17 cellular contexts compared by ENCODE assay signal in the genomic region with DNA sequence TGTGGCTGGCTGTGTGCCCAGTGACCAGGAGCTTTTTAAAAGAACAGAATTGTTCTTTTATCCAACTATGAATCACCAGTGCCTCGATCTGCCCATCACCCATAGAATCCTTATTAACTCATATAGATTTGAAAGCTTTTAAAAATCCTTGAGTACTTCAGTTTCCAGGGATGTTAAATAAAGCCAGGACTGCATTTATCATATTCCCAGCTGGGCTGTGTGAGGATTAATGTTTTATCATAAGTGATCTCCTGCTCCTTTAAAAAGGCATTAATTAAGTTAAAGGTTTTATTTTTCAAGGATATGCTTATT.
A peak's percentile ranks its signal among the peaks of the same experiment; 100 is the strongest.
DNase-seq lines count a peak whose midpoint lies in the region; ATAC-seq and TF ChIP-seq lines count a peak whose summit lies in the region.
"Had no signal": no experiment of that assay in that cellular context is flagged by ENCODE, and none has a peak within 500 bp of the region (broad histone marks: within the 10 kb centered on the region; RNA-seq: fewer than 3 reads in every experiment).

No MANE protein-coding gene starts in this region.

- dilution Hi-C loops in mammary epithelial cell (cut with HindIII; ENCODE audit: low sequenced_read_pairs): no loop called here

- BruUV-seq in mammary epithelial cell (replicated peaks; lab: Mats Ljungman, UMichigan): no TSS peak

- 0% methylated on average over 1 of the region's 1 CpG for WGBS in mammary epithelial cell (ENCODE audit: low coverage, missing lambda C conversion rate)
- 60% methylated on average over 1 of the region's 1 CpG for WGBS in hepatocyte (ENCODE audit: low lambda C conversion rate, missing lambda C conversion rate)
- WGBS in tibial nerve, 2 donors: 10 to 13% methylated on average over 1 of the region's 1 CpG

- peaks cover 29% of the 10 kb centered on the region for H3K4me1 ChIP-seq in mammary epithelial cell (ENCODE audit: insufficient read depth, low read length)
- H3K4me1 ChIP-seq in hepatocyte (ENCODE audit: insufficient read depth): no peaks in the 10 kb centered on the region
- H3K4me1 ChIP-seq in tibial nerve: no peaks in the 10 kb centered on the region

- no peaks in the 10 kb centered on the region for H3K9me2 ChIP-seq in hepatocyte (replicated peaks; ENCODE audit: insufficient read depth)

- no peak overlapping the region for H3K9ac ChIP-seq in mammary epithelial cell (ENCODE audit: insufficient read depth, low read length)

- no peak for TF ChIP-seq POLR2A in tibial nerve (IDR thresholded peaks at IDR 0.05)

- in situ Hi-C loops in mammary epithelial cell (cut with MboI; ENCODE audit: low sequenced_read_pairs in 2 of 2): no loop called here

- TF ChIP-seq EP300 in tibial nerve (IDR thresholded peaks at IDR 0.05): no peak

- peak overlapping the region; percentile 40 for H3K4me2 ChIP-seq in mammary epithelial cell (ENCODE audit: insufficient read depth, low read depth, low read length)
- H3K4me2 ChIP-seq in hepatocyte: no peak overlapping the region

- no peak overlapping the region for H3K4me3 ChIP-seq in AG10803 (ENCODE audit: low read length)
- H3K4me3 ChIP-seq in mammary epithelial cell (replicated peaks in 1 of 3; ENCODE audit: insufficient read depth in 1 of 3, low read depth in 2 of 3, low read length in 3 of 3): no peak overlapping the region
- no peak overlapping the region for H3K4me3 ChIP-seq in hepatocyte
- no peak overlapping the region for H3K4me3 ChIP-seq in tibial nerve

- no peaks in the 10 kb centered on the region for H3K27me3 ChIP-seq in mammary epithelial cell (ENCODE audit: insufficient read depth, low read length)
- no peaks in the 10 kb centered on the region for H3K27me3 ChIP-seq in hepatocyte
- no peaks in the 10 kb centered on the region for H3K27me3 ChIP-seq in tibial nerve

- TF ChIP-seq CTCF in AG10803 (conservative IDR thresholded peaks at IDR 0.05; ENCODE audit: low read length) (no peak), mammary epithelial cell (conservative IDR thresholded peaks at IDR 0.05 in 1 of 2, IDR thresholded peaks at IDR 0.05 in 1 of 2; ENCODE audit: extremely low read depth in 1 of 2, insufficient read depth in 1 of 2, low read depth in 1 of 2, low read length in 2 of 2) (no peak), hepatocyte (IDR thresholded peaks at IDR 0.05; ENCODE audit: poor library complexity) (no peak), tibial nerve (IDR thresholded peaks at IDR 0.05) (no peak)

- CTCF ChIA-PET in mammary epithelial cell (lab: Charles Lee; ENCODE audit: low non-redundant PET): no interaction called here

- no peaks in the 10 kb centered on the region for H4K20me1 ChIP-seq in mammary epithelial cell (ENCODE audit: insufficient read depth, low read length)
- no peaks in the 10 kb centered on the region for H4K20me1 ChIP-seq in hepatocyte (ENCODE audit: insufficient read depth, poor library complexity, severe bottlenecking)

- peak overlapping the region; percentile 7 for H3K27ac ChIP-seq in mammary epithelial cell (ENCODE audit: insufficient read depth, low read depth, low read length)
- H3K27ac ChIP-seq in hepatocyte: no peak overlapping the region
- no peak overlapping the region for H3K27ac ChIP-seq in tibial nerve

- H3K36me3 ChIP-seq in mammary epithelial cell (ENCODE audit: insufficient read depth, low read length): no peaks in the 10 kb centered on the region
- no peaks in the 10 kb centered on the region for H3K36me3 ChIP-seq in hepatocyte (replicated peaks; ENCODE audit: insufficient read depth, low read depth)
- H3K36me3 ChIP-seq in tibial nerve: no peaks in the 10 kb centered on the region

- no peaks in the 10 kb centered on the region for H3K9me3 ChIP-seq in mammary epithelial cell (replicated peaks; ENCODE audit: insufficient read depth, low read length)
- no peaks in the 10 kb centered on the region for H3K9me3 ChIP-seq in hepatocyte (ENCODE audit: low read depth)
- no peaks in the 10 kb centered on the region for H3K9me3 ChIP-seq in tibial nerve

- peak; percentile 73 for DNase-seq in AG10803 (ENCODE audit: low read depth)
- DNase-seq in NCI-H1092 treated with DMSO at 0.1 percent for 48 hours (lab: John Stamatoyannopoulos, UW): peak; percentile 33
- DNase-seq in mammary epithelial cell: peak; percentile 86
- DNase-seq in hepatocyte (ENCODE audit: low spot score): peak; percentile 13
- DNase-seq in DMS153 treated with DMSO at 0.1 percent for 48 hours (lab: John Stamatoyannopoulos, UW; ENCODE audit: unreplicated experiment): no peak
- DNase-seq in tibial nerve (ENCODE audit: low spot score in 2 of 2): no peak
- DNase-seq in MV-4-11 (lab: John Stamatoyannopoulos, UW): no peak
- DNase-seq: activated CD4-positive, alpha-beta memory T cell treated with anti-CD3 and anti-CD28 coated beads, Interleukin-2, amount 10 ng/mL, durations not matched to agents 7 days and 5 days; DND-41; islet precursor cell; MM.1S; NCI-H526; stimulated activated naive CD8-positive, alpha-beta T cell treated with anti-CD3 and anti-CD28 coated beads, Interleukin-15, amount 100 ng/mL, for 72 hours; T1000 had no signal

- intact Hi-C loops in mammary epithelial cell (cut with micrococcal nuclease): loop anchor here (5.0 kb wide), 1 partner anchor 41 kb away; no protein-coding TSS in a partner anchor

- H3K79me2 ChIP-seq in mammary epithelial cell (ENCODE audit: insufficient read depth, low read length): no peaks in the 10 kb centered on the region
- H3K79me2 ChIP-seq in hepatocyte: no peaks in the 10 kb centered on the region

- H2AFZ ChIP-seq in mammary epithelial cell (ENCODE audit: low read depth, low read length) (no peak overlapping the region), hepatocyte (no peak overlapping the region)

- no peak for ATAC-seq in activated CD4-positive, CD25-positive, alpha-beta regulatory T cell treated with anti-CD3 and anti-CD28 coated beads, Interleukin-2, amount 50 U/mL, for 24 hours
- ATAC-seq: right cardiac atrium; Right ventricle myocardium inferior; stimulated activated naive CD8-positive, alpha-beta T cell treated with anti-CD3 and anti-CD28 coated beads, Interleukin-15, amount 100 ng/mL, for 72 hours had no signal

Comparison
In these comparisons a context has a peak if more than half of its experiments do, and no peak if none do; other contexts are left out.
1. DNase-seq: peak in AG10803 (single experiment), NCI-H1092 treated with DMSO at 0.1 percent for 48 hours (single experiment), mammary epithelial cell (single experiment) and hepatocyte (single experiment); none in DMS153 treated with DMSO at 0.1 percent for 48 hours (single experiment), tibial nerve (0 of 2) and MV-4-11 (single experiment).